Comparison of ENCODE assay signal across 15 cellular contexts in genomic region chr12:104175726-104176247, GRCh38.
"Had no signal": no experiment of that assay in that cellular context is flagged by ENCODE, and none has a peak within 500 bp of the region (broad histone marks: within the 10 kb centered on the region; RNA-seq: fewer than 3 reads in every experiment).

No MANE protein-coding gene starts in this region.

- H3K4me3 ChIP-seq: coronary artery, heart left ventricle, psoas muscle, stomach, thoracic aorta had no signal

- H3K27me3 ChIP-seq: heart left ventricle, stomach had no signal

- H3K9me3 ChIP-seq: heart left ventricle, psoas muscle, stomach, thoracic aorta had no signal

- H3K27ac ChIP-seq: coronary artery, psoas muscle had no signal

- ATAC-seq: heart left ventricle; left lobe of liver; natural killer cell treated with Interleukin-12 subunit alpha and Interleukin-12 subunit beta and Interleukin-15 and Interleukin-18, amount 100 ng/mL, for 72 hours; psoas muscle had no signal

- DNase-seq: activated CD4-positive, alpha-beta T cell treated with anti-CD3 and anti-CD28 coated beads for 4 hours; activated CD8-positive, alpha-beta memory T cell treated with anti-CD3 and anti-CD28 coated beads for 24 hours; caudate nucleus; effector CD8-positive, alpha-beta T cell; foreskin melanocyte; heart left ventricle; islet precursor cell; occipital lobe; psoas muscle; stimulated activated CD4-positive, alpha-beta T cell treated with anti-CD3 and anti-CD28 coated beads, Interleukin-2, amount 100 ng/mL, for 48 hours; stomach had no signal

- H3K36me3 ChIP-seq: heart left ventricle, stomach, thoracic aorta had no signal
